ENCODE assay signal across 18 cellular contexts in the genomic region with DNA sequence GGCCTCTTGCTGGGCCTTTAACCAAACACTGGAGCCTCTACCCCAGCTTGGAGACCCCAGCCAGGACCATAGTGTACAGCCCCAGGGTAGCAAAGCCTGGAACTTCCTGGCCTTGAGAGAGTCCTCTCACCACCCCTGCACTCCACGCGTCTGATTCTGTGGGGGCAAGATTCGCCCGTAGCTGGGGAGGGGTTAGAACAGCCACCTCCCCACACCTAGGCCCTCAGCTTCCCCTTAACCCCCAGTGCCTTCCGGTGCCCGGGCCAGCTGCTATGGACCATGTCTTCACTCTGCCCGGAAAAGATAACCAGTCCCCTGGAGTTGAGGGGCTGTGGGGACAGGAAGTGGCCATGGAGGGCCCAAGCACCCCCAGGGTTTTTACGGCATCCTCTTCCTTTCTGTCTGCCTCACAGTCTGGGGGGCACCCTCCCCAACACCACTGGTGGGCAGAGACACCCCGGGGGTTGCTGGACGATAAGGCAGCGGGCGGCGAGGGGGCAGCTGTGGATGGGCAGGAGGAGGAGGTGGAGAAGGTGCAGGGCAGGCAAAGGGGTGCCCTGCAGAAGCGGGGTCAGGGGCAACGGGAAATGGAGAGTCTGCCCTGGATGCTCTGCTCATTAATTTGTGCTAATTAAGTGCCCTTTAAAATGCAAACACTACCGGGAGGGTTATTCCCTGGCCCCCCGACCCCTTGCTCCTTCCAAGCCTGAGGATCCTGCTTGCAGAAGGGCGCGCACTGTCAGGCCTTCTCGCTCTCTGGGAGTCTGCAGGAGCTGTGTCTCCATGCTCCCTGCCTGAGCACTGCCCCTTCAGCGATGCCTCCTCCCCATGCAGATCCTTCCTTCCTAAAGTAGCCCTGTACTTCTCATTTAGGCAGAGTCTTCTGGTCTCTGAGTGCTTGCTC. TPM values are rescaled to one million over a fixed set of nuclear protein-coding genes. Genes with fewer than 3 reads are reported as not detected.
DNase-seq lines count a peak whose midpoint lies in the region; ATAC-seq, FAIRE-seq and TF ChIP-seq lines count a peak whose summit lies in the region.
"Had no signal": no experiment of that assay in that cellular context is flagged by ENCODE, and none has a peak within 500 bp of the region (broad histone marks: within the 10 kb centered on the region; RNA-seq: fewer than 3 reads in every experiment).

No MANE protein-coding gene starts in this region.

- H3K27ac Mint-ChIP-seq in activated CD4-positive, alpha-beta memory T cell treated with anti-CD3 and anti-CD28 coated beads, Interleukin-2, amount 10 ng/mL, durations not matched to agents 7 days and 5 days: no peak overlapping the region
- no peak overlapping the region for H3K27ac Mint-ChIP-seq in activated CD4-positive, alpha-beta memory T cell treated with anti-CD3 and anti-CD28 coated beads for 36 hours
- H3K27ac Mint-ChIP-seq in naive thymus-derived CD4-positive, alpha-beta T cell: peak overlapping the region in 1 of 9 donors; percentile 35

- no peak overlapping the region for H3K4me2 ChIP-seq in H1 (ENCODE audit: insufficient read depth in 1 of 2, low read depth in 2 of 2, low read length in 2 of 2)

- no peak for ATAC-seq in naive thymus-derived CD4-positive, alpha-beta T cell
- ATAC-seq: K562, PC-3 had no signal

- TF ChIP-seq POLR2A in H1 (IDR thresholded peaks at IDR 0.05; ENCODE audit: control extremely low read depth in 1 of 2, low read depth in 2 of 2, low read length in 2 of 2) (no peak), spleen (IDR thresholded peaks at IDR 0.05) (no peak), adrenal gland (IDR thresholded peaks at IDR 0.05) (no peak)

- no peak overlapping the region for H3K14ac ChIP-seq in H1 (ENCODE audit: insufficient read length)

- no peaks in the 10 kb centered on the region; the same call in 1 of the 2 replicates for H3K23me2 ChIP-seq in H1 (ENCODE audit: low read depth, low read length)

- H2AK5ac ChIP-seq in H1 (ENCODE audit: low read depth, low read length): 0 out of 2 replicates have a peak overlapping the region, but pooled peaks have one; percentile 39

- no peak overlapping the region for H2BK12ac ChIP-seq in H1 (ENCODE audit: low read depth, low read length)

- H3K9me3 Mint-ChIP-seq in activated CD4-positive, alpha-beta memory T cell treated with anti-CD3 and anti-CD28 coated beads, Interleukin-2, amount 10 ng/mL, durations not matched to agents 7 days and 5 days: no peaks in the 10 kb centered on the region
- no peaks in the 10 kb centered on the region for H3K9me3 Mint-ChIP-seq in activated CD4-positive, alpha-beta memory T cell treated with anti-CD3 and anti-CD28 coated beads for 36 hours
- peaks cover 0 to 2% (median 0%) of the 10 kb centered on the region in 11 donors for H3K9me3 Mint-ChIP-seq in naive thymus-derived CD4-positive, alpha-beta T cell

- no peak overlapping the region for H3K56ac ChIP-seq in H1 (replicated peaks; ENCODE audit: insufficient read length, low read depth, low read length)

- TF ChIP-seq CTCF in H1 (IDR thresholded peaks at IDR 0.05; ENCODE audit: control extremely low read depth in 1 of 3, insufficient read depth in 1 of 3, low read depth in 1 of 3, low read length in 3 of 3) (no peak), spleen (IDR thresholded peaks at IDR 0.05 in 8 of 11, conservative IDR thresholded peaks at IDR 0.05 in 3 of 11) (no peak), adrenal gland (IDR thresholded peaks at IDR 0.05) (no peak)

- TF ChIP-seq EP300 in H1 (IDR thresholded peaks at IDR 0.05; ENCODE audit: borderline replicate concordance in 1 of 2, low read depth in 2 of 2, low read length in 2 of 2): no peak

- no peak for DNase-seq in activated CD4-positive, alpha-beta memory T cell treated with anti-CD3 and anti-CD28 coated beads, Interleukin-2, amount 10 ng/mL, durations not matched to agents 7 days and 5 days
- DNase-seq in activated CD4-positive, alpha-beta memory T cell treated with anti-CD3 and anti-CD28 coated beads for 36 hours: no peak
- DNase-seq in NT2/D1 (ENCODE audit: low read depth, low spot score) (no peak), H1 (ENCODE audit: low read depth in 1 of 2, low spot score in 2 of 2) (no peak), spleen (peak; percentile 74), adrenal gland (no peak)
- DNase-seq in naive thymus-derived CD4-positive, alpha-beta T cell: no peak
- no peak for DNase-seq in activated CD8-positive, alpha-beta memory T cell treated with anti-CD3 and anti-CD28 coated beads, Interleukin-2, amount 50 U/mL, for 48 hours
- DNase-seq: HCEC 1CT, NCI-H1048, NCI-H1436 treated with DMSO at 0.1 percent for 48 hours, NCI-H2029 treated with DMSO at 0.1 percent for 48 hours, NCI-H748 treated with DMSO at 0.1 percent for 48 hours, PC-3, SJCRH30 had no signal

- H4K5ac ChIP-seq in H1 (ENCODE audit: insufficient read length, low read depth, low read length): no peak overlapping the region

- H2BK5ac ChIP-seq in H1 (ENCODE audit: low read depth, low read length): no peak overlapping the region

- H3K9ac ChIP-seq in NT2/D1 (ENCODE audit: insufficient read length, low read depth) (peak overlapping the region; percentile 32), H1 (replicated peaks in 1 of 4; ENCODE audit: extremely low read depth in 1 of 4, low read depth in 3 of 4, low read length in 3 of 4) (no peak overlapping the region)

- no peak overlapping the region for H3K4me3 ChIP-seq in NT2/D1 (ENCODE audit: insufficient read length, low read depth)
- no peak overlapping the region for H3K4me3 ChIP-seq in H1 (ENCODE audit: extremely low read depth in 1 of 4, insufficient read depth in 2 of 4, low read depth in 3 of 4, low read length in 4 of 4)
- H3K4me3 ChIP-seq in spleen: no peak overlapping the region
- H3K4me3 ChIP-seq in naive thymus-derived CD4-positive, alpha-beta T cell (ENCODE audit: low read length): no peak overlapping the region
- H3K4me3 ChIP-seq in adrenal gland: no peak overlapping the region
- H3K4me3 ChIP-seq: K562, SJCRH30 had no signal

- WGBS in H1 (ENCODE audit: extremely low coverage in 1 of 2, insufficient coverage in 1 of 2, insufficient read length in 1 of 2, insufficient replicate concordance in 2 of 2, low coverage in 1 of 2, low lambda C conversion rate in 2 of 2, missing lambda C conversion rate in 1 of 2), 2 experiments: 94% methylated on average over 20 of the region's 21 CpGs; no CpG with 5 or more reads in 1 of the 2 experiments
- 51 to 61% (median 55%) methylated on average over 21 of the region's 21 CpGs for WGBS in spleen, 5 donors
- WGBS in adrenal gland, 4 donors: 75 to 89% (median 86%) methylated on average over 12 to 21 of the region's 21 CpGs

- no peak for FAIRE-seq in H1 (lab: Jason Lieb, UNC)
- FAIRE-seq: K562 had no signal

- no peaks in the 10 kb centered on the region for H3K79me1 ChIP-seq in H1 (ENCODE audit: low read depth, low read length)

- H3K9me3 ChIP-seq in NT2/D1 (ENCODE audit: insufficient read depth, low read length) (no peaks in the 10 kb centered on the region), H1 (ENCODE audit: insufficient read depth in 2 of 2, low read depth in 1 of 2, low read length in 1 of 2) (no peaks in the 10 kb centered on the region), spleen (no peaks in the 10 kb centered on the region), adrenal gland (replicated peaks in 1 of 3) (no peaks in the 10 kb centered on the region)
- H3K9me3 ChIP-seq in naive thymus-derived CD4-positive, alpha-beta T cell (ENCODE audit: control insufficient read depth in 2 of 3, low read length in 3 of 3): no peaks in the 10 kb centered on the region
- H3K9me3 ChIP-seq: SJCRH30 had no signal

- no peaks in the 10 kb centered on the region for H3K36me3 Mint-ChIP-seq in activated CD4-positive, alpha-beta memory T cell treated with anti-CD3 and anti-CD28 coated beads, Interleukin-2, amount 10 ng/mL, durations not matched to agents 7 days and 5 days (ENCODE audit: low read depth)
- H3K36me3 Mint-ChIP-seq in activated CD4-positive, alpha-beta memory T cell treated with anti-CD3 and anti-CD28 coated beads for 36 hours: no peaks in the 10 kb centered on the region
- no peaks in the 10 kb centered on the region for H3K36me3 Mint-ChIP-seq in naive thymus-derived CD4-positive, alpha-beta T cell

- no peak overlapping the region for H2BK120ac ChIP-seq in H1 (replicated peaks; ENCODE audit: low read depth, low read length)

- no peak overlapping the region for H3K23ac ChIP-seq in H1 (ENCODE audit: insufficient read length)

- no peak overlapping the region for H3K27ac ChIP-seq in H1 (ENCODE audit: low read depth, low read length)
- H3K27ac ChIP-seq in spleen: no peak overlapping the region
- no peak overlapping the region for H3K27ac ChIP-seq in naive thymus-derived CD4-positive, alpha-beta T cell (ENCODE audit: low read depth, low read length)
- no peak overlapping the region for H3K27ac ChIP-seq in adrenal gland
- H3K27ac ChIP-seq: 22Rv1, SJCRH30 had no signal

- H3K4me1 ChIP-seq in NT2/D1 (ENCODE audit: insufficient read depth, insufficient read length) (peaks cover 29% of the 10 kb centered on the region), H1 (replicated peaks in 1 of 4; ENCODE audit: control insufficient read depth in 3 of 4, insufficient read depth in 4 of 4, low read length in 3 of 4) (peaks cover 0 to 12% (median 5%) of the 10 kb centered on the region in 4 experiments; a peak in 4 of 7 replicates), spleen (peaks cover 8 to 48% (median 26%) of the 10 kb centered on the region in 6 donors), adrenal gland (replicated peaks in 1 of 2) (peaks cover 4 to 18% of the 10 kb centered on the region in 2 donors)
- peaks cover 0 to 3% of the 10 kb centered on the region in 2 donors for H3K4me1 ChIP-seq in naive thymus-derived CD4-positive, alpha-beta T cell (ENCODE audit: control insufficient read depth in 2 of 2, insufficient read depth in 2 of 2, low read length in 2 of 2)

- no peak overlapping the region for H2BK20ac ChIP-seq in H1 (ENCODE audit: low read length)

- H4K8ac ChIP-seq in H1 (ENCODE audit: extremely low read depth, insufficient read depth, low read length): no peak overlapping the region; the same call in 1 of the 2 replicates

- no peak overlapping the region for H2AFZ ChIP-seq in H1 (ENCODE audit: low read length)

- H2BK15ac ChIP-seq in H1 (ENCODE audit: low read length): no peak overlapping the region

- H3K27me3 Mint-ChIP-seq in activated CD4-positive, alpha-beta memory T cell treated with anti-CD3 and anti-CD28 coated beads, Interleukin-2, amount 10 ng/mL, durations not matched to agents 7 days and 5 days: peaks cover 5% of the 10 kb centered on the region
- H3K27me3 Mint-ChIP-seq in activated CD4-positive, alpha-beta memory T cell treated with anti-CD3 and anti-CD28 coated beads for 36 hours: no peaks in the 10 kb centered on the region
- peaks cover 0 to 6% (median 0%) of the 10 kb centered on the region in 5 donors for H3K27me3 Mint-ChIP-seq in naive thymus-derived CD4-positive, alpha-beta T cell

- intact Hi-C loops in activated CD4-positive, alpha-beta memory T cell treated with anti-CD3 and anti-CD28 coated beads for 36 hours (cut with micrococcal nuclease): no loop called here
- intact Hi-C loops in spleen (cut with DNase I; ENCODE audit: low total_unique reads): no loop called here
- intact Hi-C loops in naive thymus-derived CD4-positive, alpha-beta T cell (cut with micrococcal nuclease): no loop called here
- intact Hi-C loops in adrenal gland (cut with DNase I): no loop called here

- H3K4ac ChIP-seq in H1 (replicated peaks; ENCODE audit: insufficient read length, low read depth, low read length): no peak overlapping the region

- no peaks in the 10 kb centered on the region for H3K27me3 ChIP-seq in NT2/D1 (ENCODE audit: insufficient read depth, insufficient read length)
- no peaks in the 10 kb centered on the region; a peak in 1 of 7 replicates for H3K27me3 ChIP-seq in H1 (replicated peaks in 1 of 4; ENCODE audit: control insufficient read depth in 3 of 4, extremely low read depth in 1 of 4, insufficient read depth in 3 of 4, low read length in 3 of 4)
- H3K27me3 ChIP-seq in spleen (replicated peaks in 1 of 7): peaks cover 0 to 23% (median 0%) of the 10 kb centered on the region in 7 donors
- H3K27me3 ChIP-seq in naive thymus-derived CD4-positive, alpha-beta T cell (ENCODE audit: control insufficient read depth in 2 of 2, insufficient read depth in 2 of 2, low read length in 2 of 2): no peaks in the 10 kb centered on the region
- H3K27me3 ChIP-seq in adrenal gland: no peaks in the 10 kb centered on the region
- H3K27me3 ChIP-seq: SJCRH30 had no signal

- peaks cover 2 to 5% of the 10 kb centered on the region in 2 experiments for H4K20me1 ChIP-seq in H1 (replicated peaks in 1 of 2; ENCODE audit: control insufficient read depth in 1 of 2, insufficient read depth in 2 of 2, low read length in 2 of 2)

- H3K36me3 ChIP-seq in NT2/D1 (ENCODE audit: insufficient read depth, insufficient read length, low read length) (no peaks in the 10 kb centered on the region), H1 (ENCODE audit: control insufficient read depth in 2 of 4, insufficient read depth in 4 of 4, low read length in 3 of 4) (no peaks in the 10 kb centered on the region), spleen (no peaks in the 10 kb centered on the region), adrenal gland (replicated peaks in 1 of 2) (no peaks in the 10 kb centered on the region)
- H3K36me3 ChIP-seq in naive thymus-derived CD4-positive, alpha-beta T cell (ENCODE audit: control insufficient read depth in 2 of 3, insufficient read depth in 3 of 3, low read length in 3 of 3): no peaks in the 10 kb centered on the region
- H3K36me3 ChIP-seq: SJCRH30 had no signal

- POLR2A ChIA-PET in activated CD4-positive, alpha-beta memory T cell treated with anti-CD3 and anti-CD28 coated beads, Interleukin-2, amount 10 ng/mL, durations not matched to agents 7 days and 5 days (lab: Charles Lee): interaction anchor here (0.9 kb wide), 1 partner anchor 60 kb away, joined by 3 read pairs; a partner anchor contains a TSS
- POLR2A ChIA-PET in activated CD4-positive, alpha-beta memory T cell treated with anti-CD3 and anti-CD28 coated beads for 36 hours (lab: Charles Lee): no interaction called here
- POLR2A ChIA-PET in H1 (lab: Charles Lee; ENCODE audit: partially characterized antibody): interaction anchor here (0.6 to 1.6 kb wide), 7 partner anchors 25 to 240 kb away, joined by 3 to 4 read pairs (median 3); no protein-coding TSS in a partner anchor
- POLR2A ChIA-PET in naive thymus-derived CD4-positive, alpha-beta T cell (lab: Charles Lee): interaction anchor here (1.0 to 1.5 kb wide), 2 partner anchors 35 to 82 kb away, joined by 3 to 6 read pairs; a partner anchor contains a TSS

- H3K4me1 Mint-ChIP-seq in activated CD4-positive, alpha-beta memory T cell treated with anti-CD3 and anti-CD28 coated beads, Interleukin-2, amount 10 ng/mL, durations not matched to agents 7 days and 5 days: peaks cover 11% of the 10 kb centered on the region
- peaks cover 6% of the 10 kb centered on the region for H3K4me1 Mint-ChIP-seq in activated CD4-positive, alpha-beta memory T cell treated with anti-CD3 and anti-CD28 coated beads for 36 hours (ENCODE audit: low read depth)
- peaks cover 0 to 10% (median 5%) of the 10 kb centered on the region in 7 donors for H3K4me1 Mint-ChIP-seq in naive thymus-derived CD4-positive, alpha-beta T cell

- CTCF ChIA-PET in activated CD4-positive, alpha-beta memory T cell treated with anti-CD3 and anti-CD28 coated beads, Interleukin-2, amount 10 ng/mL, durations not matched to agents 7 days and 5 days (lab: Charles Lee): interaction anchor here (1.3 kb wide), 1 partner anchor 243 kb away, joined by 3 read pairs; no protein-coding TSS in a partner anchor
- CTCF ChIA-PET in activated CD4-positive, alpha-beta memory T cell treated with anti-CD3 and anti-CD28 coated beads for 36 hours (lab: Charles Lee): no interaction called here
- CTCF ChIA-PET in H1 (lab: Charles Lee; ENCODE audit: partially characterized antibody): interaction anchor here (1.1 kb wide), 1 partner anchor 67 kb away, joined by 3 read pairs; no protein-coding TSS in a partner anchor
- CTCF ChIA-PET in naive thymus-derived CD4-positive, alpha-beta T cell (lab: Charles Lee): no interaction called here

- no peak for TF ChIP-seq RAD21 in H1 (IDR thresholded peaks at IDR 0.05 in 1 of 2, conservative IDR thresholded peaks at IDR 0.05 in 1 of 2; ENCODE audit: low read depth in 2 of 2, low read length in 2 of 2)

- H3K79me2 ChIP-seq in H1 (ENCODE audit: control insufficient read depth in 1 of 2, insufficient read depth in 2 of 2, low read length in 2 of 2): no peaks in the 10 kb centered on the region

- no peak overlapping the region for H4K91ac ChIP-seq in H1 (replicated peaks; ENCODE audit: insufficient read length, low read length)

- H3K4me3 Mint-ChIP-seq in activated CD4-positive, alpha-beta memory T cell treated with anti-CD3 and anti-CD28 coated beads, Interleukin-2, amount 10 ng/mL, durations not matched to agents 7 days and 5 days: peak overlapping the region; percentile 17
- H3K4me3 Mint-ChIP-seq in activated CD4-positive, alpha-beta memory T cell treated with anti-CD3 and anti-CD28 coated beads for 36 hours: no peak overlapping the region
- H3K4me3 Mint-ChIP-seq in naive thymus-derived CD4-positive, alpha-beta T cell: peak overlapping the region in 1 of 10 donors; percentile 12

- no peak overlapping the region for H3K18ac ChIP-seq in H1 (ENCODE audit: extremely low read depth, low read length)

RNA-seq across cellular contexts. Expression of a gene that starts 2.4 kb away (rescaled TPM):
- total RNA-seq in activated CD4-positive, alpha-beta memory T cell treated with anti-CD3 and anti-CD28 coated beads, Interleukin-2, amount 10 ng/mL, durations not matched to agents 7 days and 5 days: 1 to 10 TPM; 1.6 to 1.8 TPM
- total RNA-seq in activated CD4-positive, alpha-beta memory T cell treated with anti-CD3 and anti-CD28 coated beads for 36 hours: 1 to 10 TPM; 1.6 to 2.4 TPM
- 1.3 and 2.2 TPM in 2 replicates for total RNA-seq in H1 (2021; fragmentation: NEBNext Ultra II Directional; extraction: Animal tissue kit (Norgen Biotek cat#: 25700))
- polyA plus RNA-seq in H1 (2011; rRNA removed) (7.5 and 10.5 TPM in 2 replicates), spleen (1 to 10 TPM; 1.2 to 1.5 (median 1.2) TPM), adrenal gland (1 to 10 TPM in 2 of 3 donors, not detected in 1; 2.6 to 2.7 TPM)
- polyA plus RNA-seq in H1 (2011; cell fraction: cytosol; rRNA removed): 9.6 TPM
- 9.4 TPM for polyA plus RNA-seq in H1 (2011; cell fraction: nucleus; rRNA removed)
- 2.8 to 4.0 TPM (median 3.3 TPM) in 4 replicates for polyA plus RNA-seq in H1 (2012, experiment 1 of 2)
- 1.9 TPM for polyA plus RNA-seq in H1 (2012, experiment 2 of 2)
- 2.7 TPM for polyA plus RNA-seq in H1 (2013, experiment 1 of 2)
- polyA plus RNA-seq in H1 (2013, experiment 2 of 2): 2.2 TPM
- 0.95 and 1.1 TPM in 2 replicates for polyA minus RNA-seq in H1 (2011; rRNA and poly(A)+ RNA removed)
- polyA minus RNA-seq in H1 (2011; cell fraction: cytosol; rRNA and poly(A)+ RNA removed): 2.5 TPM
- polyA minus RNA-seq in H1 (2011; cell fraction: nucleus; rRNA and poly(A)+ RNA removed): 3.3 TPM
- total RNA-seq in spleen (1 to 10 TPM in 6 of 7 donors, under 1 TPM in 1; 0.84 to 2.1 (median 1.2) TPM), adrenal gland (1 to 10 TPM in 5 of 8 donors, under 1 TPM in 2, not detected in 1; 0.35 to 2.1 (median 1.4) TPM)
- total RNA-seq in naive thymus-derived CD4-positive, alpha-beta T cell: 1 to 10 TPM in 2 of 5 experiments, under 1 TPM in 3; 0.32 to 1.6 (median 0.98) TPM
- polyA plus RNA-seq in naive thymus-derived CD4-positive, alpha-beta T cell: under 1 TPM in 1 of 2 donors, not detected in 1; 0.39 TPM
- total RNA-seq: Daoy had no signal

RNA-seq across cellular contexts. Expression of a gene that starts 34.8 kb away (rescaled TPM):
- total RNA-seq in activated CD4-positive, alpha-beta memory T cell treated with anti-CD3 and anti-CD28 coated beads, Interleukin-2, amount 10 ng/mL, durations not matched to agents 7 days and 5 days: 100 to 1,000 TPM; 520 to 539 TPM
- 100 to 1,000 TPM; 483 to 526 TPM for total RNA-seq in activated CD4-positive, alpha-beta memory T cell treated with anti-CD3 and anti-CD28 coated beads for 36 hours
- 563 and 579 TPM in 2 replicates for total RNA-seq in H1 (2021; fragmentation: NEBNext Ultra II Directional; extraction: Animal tissue kit (Norgen Biotek cat#: 25700))
- polyA plus RNA-seq in H1 (2011; rRNA removed): 300 and 654 TPM in 2 replicates
- polyA plus RNA-seq in H1 (2011; cell fraction: cytosol; rRNA removed): 295 TPM
- polyA plus RNA-seq in H1 (2011; cell fraction: nucleus; rRNA removed): 2,432 TPM
- polyA plus RNA-seq in H1 (2012, experiment 1 of 2): 719 to 870 TPM (median 834 TPM) in 4 replicates
- 118 TPM for polyA plus RNA-seq in H1 (2012, experiment 2 of 2)
- 837 TPM for polyA plus RNA-seq in H1 (2013, experiment 1 of 2)
- polyA plus RNA-seq in H1 (2013, experiment 2 of 2): 754 TPM
- polyA minus RNA-seq in H1 (2011; rRNA and poly(A)+ RNA removed): 129 and 194 TPM in 2 replicates
- 277 TPM for polyA minus RNA-seq in H1 (2011; cell fraction: cytosol; rRNA and poly(A)+ RNA removed)
- polyA minus RNA-seq in H1 (2011; cell fraction: nucleus; rRNA and poly(A)+ RNA removed): 360 TPM
- 100 to 1,000 TPM; 590 to 922 (median 875) TPM for total RNA-seq in spleen
- polyA plus RNA-seq in spleen: 1,000 to 10,000 TPM in 1 of 3 donors, 100 to 1,000 TPM in 2; 239 to 1,169 (median 672) TPM
- 1,000 to 10,000 TPM in 4 of 5 experiments, 100 to 1,000 TPM in 1; 590 to 1,259 (median 1,020) TPM for total RNA-seq in naive thymus-derived CD4-positive, alpha-beta T cell
- 100 to 1,000 TPM in 1 of 2 donors, 10 to 100 TPM in 1; 52.1 to 119 TPM for polyA plus RNA-seq in naive thymus-derived CD4-positive, alpha-beta T cell
- 100 to 1,000 TPM; 164 to 848 (median 328) TPM for total RNA-seq in adrenal gland
- polyA plus RNA-seq in adrenal gland: 1,000 to 10,000 TPM in 1 of 3 donors, 100 to 1,000 TPM in 2; 289 to 3,120 (median 744) TPM

RNA-seq across cellular contexts. Expression of a gene that starts 35.3 kb away (rescaled TPM):
- 10 to 100 TPM; 35.9 to 39.8 TPM for total RNA-seq in activated CD4-positive, alpha-beta memory T cell treated with anti-CD3 and anti-CD28 coated beads, Interleukin-2, amount 10 ng/mL, durations not matched to agents 7 days and 5 days
- total RNA-seq in activated CD4-positive, alpha-beta memory T cell treated with anti-CD3 and anti-CD28 coated beads for 36 hours: 10 to 100 TPM; 61.8 to 62.7 TPM
- total RNA-seq in H1 (2021; fragmentation: NEBNext Ultra II Directional; extraction: Animal tissue kit (Norgen Biotek cat#: 25700)): 24.8 and 26.6 TPM in 2 replicates
- 31.8 and 46.8 TPM in 2 replicates for polyA plus RNA-seq in H1 (2011; rRNA removed)
- polyA plus RNA-seq in H1 (2011; cell fraction: cytosol; rRNA removed): 38.3 TPM
- 28.2 TPM for polyA plus RNA-seq in H1 (2011; cell fraction: nucleus; rRNA removed)
- polyA plus RNA-seq in H1 (2012, experiment 1 of 2): 14.3 to 21.1 TPM (median 19.7 TPM) in 4 replicates
- 24.0 TPM for polyA plus RNA-seq in H1 (2012, experiment 2 of 2)
- 22.7 TPM for polyA plus RNA-seq in H1 (2013, experiment 1 of 2)
- polyA plus RNA-seq in H1 (2013, experiment 2 of 2): 25.6 TPM
- 14.1 and 15.5 TPM in 2 replicates for polyA minus RNA-seq in H1 (2011; rRNA and poly(A)+ RNA removed)
- polyA minus RNA-seq in H1 (2011; cell fraction: cytosol; rRNA and poly(A)+ RNA removed): 12.3 TPM
- polyA minus RNA-seq in H1 (2011; cell fraction: nucleus; rRNA and poly(A)+ RNA removed): 29.0 TPM
- 10 to 100 TPM; 20.5 to 32.1 (median 28.2) TPM for total RNA-seq in spleen
- 10 to 100 TPM; 13.1 to 24.1 (median 19.2) TPM for polyA plus RNA-seq in spleen
- total RNA-seq in naive thymus-derived CD4-positive, alpha-beta T cell: 10 to 100 TPM; 21.4 to 37.5 (median 24.6) TPM
- polyA plus RNA-seq in naive thymus-derived CD4-positive, alpha-beta T cell: 10 to 100 TPM; 15.7 to 26.2 TPM
- 10 to 100 TPM; 14.0 to 81.5 (median 18.9) TPM for total RNA-seq in adrenal gland
- 10 to 100 TPM; 11.0 to 21.8 (median 13.4) TPM for polyA plus RNA-seq in adrenal gland

RNA-seq across cellular contexts. Expression of a gene that starts 59.5 kb away (rescaled TPM):
- 100 to 1,000 TPM; 141 to 150 TPM for total RNA-seq in activated CD4-positive, alpha-beta memory T cell treated with anti-CD3 and anti-CD28 coated beads, Interleukin-2, amount 10 ng/mL, durations not matched to agents 7 days and 5 days
- 100 to 1,000 TPM; 165 to 175 TPM for total RNA-seq in activated CD4-positive, alpha-beta memory T cell treated with anti-CD3 and anti-CD28 coated beads for 36 hours
- 237 and 248 TPM in 2 replicates for total RNA-seq in H1 (2021; fragmentation: NEBNext Ultra II Directional; extraction: Animal tissue kit (Norgen Biotek cat#: 25700))
- polyA plus RNA-seq in H1 (2011; rRNA removed) (1,357 and 1,702 TPM in 2 replicates), spleen (100 to 1,000 TPM; 233 to 378 (median 247) TPM), adrenal gland (1,000 to 10,000 TPM in 1 of 3 donors, 100 to 1,000 TPM in 1, 10 to 100 TPM in 1; 72.7 to 1,030 (median 891) TPM)
- polyA plus RNA-seq in H1 (2011; cell fraction: cytosol; rRNA removed): 705 TPM
- 474 TPM for polyA plus RNA-seq in H1 (2011; cell fraction: nucleus; rRNA removed)
- 292 to 520 TPM (median 401 TPM) in 4 replicates for polyA plus RNA-seq in H1 (2012, experiment 1 of 2)
- polyA plus RNA-seq in H1 (2012, experiment 2 of 2): 2,300 TPM
- 136 TPM for polyA plus RNA-seq in H1 (2013, experiment 1 of 2)
- polyA plus RNA-seq in H1 (2013, experiment 2 of 2): 134 TPM
- polyA minus RNA-seq in H1 (2011; rRNA and poly(A)+ RNA removed): 86.0 and 133 TPM in 2 replicates
- polyA minus RNA-seq in H1 (2011; cell fraction: cytosol; rRNA and poly(A)+ RNA removed): 98.0 TPM
- 84.9 TPM for polyA minus RNA-seq in H1 (2011; cell fraction: nucleus; rRNA and poly(A)+ RNA removed)
- total RNA-seq in spleen (100 to 1,000 TPM; 128 to 467 (median 134) TPM), adrenal gland (100 to 1,000 TPM in 7 of 8 donors, 10 to 100 TPM in 1; 98.2 to 730 (median 295) TPM)
- 100 to 1,000 TPM in 2 of 5 experiments, 10 to 100 TPM in 3; 65.3 to 242 (median 99.3) TPM for total RNA-seq in naive thymus-derived CD4-positive, alpha-beta T cell
- polyA plus RNA-seq in naive thymus-derived CD4-positive, alpha-beta T cell: 100 to 1,000 TPM; 136 to 252 TPM

Comparison
In these comparisons a context has a peak if more than half of its experiments do, and no peak if none do; other contexts are left out.
1. CTCF ChIA-PET loops: an anchor here in activated CD4-positive, alpha-beta memory T cell treated with anti-CD3 and anti-CD28 coated beads, Interleukin-2, amount 10 ng/mL, durations not matched to agents 7 days and 5 days (1.3 kb wide) and H1 (1.1 kb wide); none called in activated CD4-positive, alpha-beta memory T cell treated with anti-CD3 and anti-CD28 coated beads for 36 hours and naive thymus-derived CD4-positive, alpha-beta T cell.